ENCODE assay signal across 9 cellular contexts in genomic region chr6:136609878-136610706, GRCh38. TPM values are rescaled to one million over a fixed set of nuclear protein-coding genes. Genes with fewer than 3 reads are reported as not detected.
A peak's percentile ranks its signal among the peaks of the same experiment; 100 is the strongest.
DNase-seq lines count a peak whose midpoint lies in the region; ATAC-seq and TF ChIP-seq lines count a peak whose summit lies in the region.
"Had no signal": no experiment of that assay in that cellular context is flagged by ENCODE, and none has a peak within 500 bp of the region (broad histone marks: within the 10 kb centered on the region; RNA-seq: fewer than 3 reads in every experiment).

No MANE protein-coding gene starts in this region.

- ATAC-seq in T-helper 17 cell (peak; percentile 24), gastroesophageal sphincter (peak; percentile 95), HG03280 (IDR thresholded peaks at IDR 0.05; ENCODE audit: unreplicated experiment) (no peak)

- H3K27me3 ChIP-seq in HUES6 (ENCODE audit: control insufficient read depth, insufficient read depth, low read length), result no peaks in the 10 kb centered on the region
- no peaks in the 10 kb centered on the region for H3K27me3 ChIP-seq in gastroesophageal sphincter
- no peaks in the 10 kb centered on the region for H3K27me3 ChIP-seq in tibial nerve

- H3K27ac Mint-ChIP-seq in CD14-positive monocyte (peak overlapping the region; percentile 88 to 98 (median 96)), T-helper 17 cell (peak overlapping the region; percentile 86)
- H3K27ac Mint-ChIP-seq: IgD-negative memory B cell had no signal

- H3K9ac ChIP-seq in HUES6 (ENCODE audit: low read length), result no peak overlapping the region

- H3K9me3 Mint-ChIP-seq in CD14-positive monocyte, result no peaks in the 10 kb centered on the region
- H3K9me3 Mint-ChIP-seq: IgD-negative memory B cell had no signal

- H3K4me3 ChIP-seq in HUES6 (ENCODE audit: low read depth, low read length) (no peak overlapping the region), gastroesophageal sphincter (no peak overlapping the region), tibial nerve (no peak overlapping the region)

- H3K27me3 Mint-ChIP-seq in CD14-positive monocyte (ENCODE audit: low read depth in 3 of 3) (peaks cover 0 to 2% (median 0%) of the 10 kb centered on the region in 3 donors), T-helper 17 cell (no peaks in the 10 kb centered on the region)
- H3K27me3 Mint-ChIP-seq: IgD-negative memory B cell had no signal

- no peak for TF ChIP-seq POLR2A in gastroesophageal sphincter (IDR thresholded peaks at IDR 0.05)
- TF ChIP-seq POLR2A in tibial nerve (IDR thresholded peaks at IDR 0.05), result no peak

- H3K27ac ChIP-seq in HUES6 (ENCODE audit: low read depth, low read length), result peak overlapping the region; percentile 0; the same call in 1 of the 2 replicates
- peak overlapping the region in 3 of 4 donors; percentile 33 to 52 (median 38) for H3K27ac ChIP-seq in gastroesophageal sphincter
- peak overlapping the region in 2 of 4 donors; percentile 48 to 55 for H3K27ac ChIP-seq in tibial nerve

- H3K9me3 ChIP-seq in HUES6 (ENCODE audit: control insufficient read depth, insufficient read depth, low read depth, low read length) (no peaks in the 10 kb centered on the region), T-helper 17 cell (ENCODE audit: control insufficient read depth, low read length, poor library complexity, severe bottlenecking) (no peaks in the 10 kb centered on the region), gastroesophageal sphincter (no peaks in the 10 kb centered on the region), tibial nerve (no peaks in the 10 kb centered on the region)

- H3K4me1 Mint-ChIP-seq in CD14-positive monocyte (peaks cover 29% of the 10 kb centered on the region), T-helper 17 cell (peaks cover 13% of the 10 kb centered on the region)

- intact Hi-C loops in CD14-positive monocyte (cut with micrococcal nuclease), result no loop called here

- TF ChIP-seq EP300 in gastroesophageal sphincter (IDR thresholded peaks at IDR 0.05) (no peak), tibial nerve (IDR thresholded peaks at IDR 0.05) (peak in 1 of 2 donors; percentile 64)

- no peaks in the 10 kb centered on the region for H3K36me3 ChIP-seq in HUES6 (ENCODE audit: control insufficient read depth, insufficient read depth, low read length)
- H3K36me3 ChIP-seq in gastroesophageal sphincter, result peaks cover 0 to 15% of the 10 kb centered on the region in 2 donors
- H3K36me3 ChIP-seq in tibial nerve, result peaks cover 0 to 8% (median 0%) of the 10 kb centered on the region in 3 donors

- DNase-seq in CD14-positive monocyte (ENCODE audit: low spot score), result peak; percentile 74
- DNase-seq in T-helper 17 cell, result no peak
- peak; percentile 100 for DNase-seq in renal cortical epithelial cell (ENCODE audit: low read depth)
- no peak for DNase-seq in tibial nerve (ENCODE audit: low spot score in 2 of 2)
- DNase-seq in COR-L47 (lab: John Stamatoyannopoulos, UW), result no peak

- WGBS in gastroesophageal sphincter (ENCODE audit: low coverage in 1 of 2), 2 donors, result 22 to 59% methylated on average over 3 to 4 of the region's 4 CpGs
- 28 to 29% methylated on average over 4 of the region's 4 CpGs for WGBS in tibial nerve, 2 donors

- H3K4me3 Mint-ChIP-seq in CD14-positive monocyte (peak overlapping the region in 1 of 2 donors; percentile 73), T-helper 17 cell (no peak overlapping the region)

- H3K36me3 Mint-ChIP-seq in CD14-positive monocyte (peaks cover 71 to 84% of the 10 kb centered on the region in 2 donors), T-helper 17 cell (ENCODE audit: low read depth) (peaks cover 2% of the 10 kb centered on the region)

- H3K4me1 ChIP-seq in HUES6 (ENCODE audit: control insufficient read depth, insufficient read depth, low read length) (peaks cover 45% of the 10 kb centered on the region), gastroesophageal sphincter (peaks cover 0 to 28% (median 4%) of the 10 kb centered on the region in 3 donors), tibial nerve (peaks cover 0 to 11% (median 4%) of the 10 kb centered on the region in 4 donors)

- no peak for TF ChIP-seq CTCF in CD14-positive monocyte (IDR thresholded peaks at IDR 0.05)
- no peak for TF ChIP-seq CTCF in gastroesophageal sphincter (IDR thresholded peaks at IDR 0.05)
- TF ChIP-seq CTCF in tibial nerve (IDR thresholded peaks at IDR 0.05), result no peak

RNA-seq across cellular contexts. Expression of gene MAP7, which starts 59.9 kb away (rescaled TPM):
- 1 to 10 TPM; 1.2 to 1.6 TPM for polyA plus RNA-seq in CD14-positive monocyte
- total RNA-seq in T-helper 17 cell (under 1 TPM; 0.26 to 0.27 TPM), gastroesophageal sphincter (1 to 10 TPM; 1.1 to 6.7 (median 4.3) TPM), renal cortical epithelial cell (21.5 and 28.5 TPM in 2 replicates), tibial nerve (1 to 10 TPM in 3 of 4 donors, under 1 TPM in 1; 0.84 to 1.5 (median 1.4) TPM)

Comparison
In these comparisons a context has a peak if more than half of its experiments do, and no peak if none do; other contexts are left out.
1. DNase-seq: peak in CD14-positive monocyte (single experiment) and renal cortical epithelial cell (single experiment); none in T-helper 17 cell (0 of 3), tibial nerve (0 of 2) and COR-L47 (single experiment).